Comparison of ENCODE assay signal across 9 cellular contexts in the genomic region with DNA sequence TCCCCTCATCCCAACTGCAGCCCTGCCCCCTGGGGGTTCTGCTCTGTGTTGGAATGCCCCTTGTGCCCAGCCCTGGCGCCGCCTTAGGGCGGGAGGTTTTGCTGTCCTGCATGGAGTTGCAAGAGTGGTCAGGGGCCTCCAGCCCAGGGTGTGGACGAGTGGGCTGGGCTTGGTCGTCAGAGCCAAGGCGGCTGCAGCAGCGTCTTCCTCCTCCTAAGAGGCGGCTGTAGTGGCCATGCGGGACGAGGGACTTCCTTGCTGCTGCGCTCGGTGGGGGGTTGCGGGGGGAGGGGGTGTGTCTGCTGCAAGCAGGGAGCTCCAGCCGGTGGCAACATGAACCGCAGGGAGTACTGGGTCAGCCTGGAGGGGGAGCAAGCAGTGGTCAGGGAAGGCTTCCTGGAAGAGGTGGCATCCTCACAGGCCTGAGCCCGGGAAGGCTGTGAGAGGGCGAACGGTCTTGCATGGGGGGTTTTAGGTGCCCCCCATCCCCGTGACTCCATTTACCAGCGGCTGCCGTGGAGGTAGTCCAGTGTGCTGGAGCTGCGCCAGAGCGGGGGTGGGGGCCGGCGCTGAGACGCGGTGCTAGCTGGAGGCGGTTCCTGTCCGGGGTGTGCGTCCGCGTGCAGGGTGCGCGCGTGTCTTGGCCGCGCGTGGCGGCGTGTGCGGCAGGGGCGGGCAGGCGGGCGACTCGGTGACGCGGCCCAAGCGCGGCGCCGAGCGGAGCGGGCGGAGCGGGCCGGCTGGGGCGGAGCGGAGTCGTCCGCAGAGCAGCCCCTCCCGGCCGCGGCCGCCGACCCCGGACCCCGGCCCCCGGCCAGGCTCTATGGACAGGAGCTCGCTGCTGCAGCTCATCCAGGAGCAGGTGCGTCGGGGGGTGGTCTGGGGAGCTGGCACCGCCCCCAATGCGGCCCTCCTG. TPM values are rescaled to one million over a fixed set of nuclear protein-coding genes. Genes with fewer than 3 reads are reported as not detected.
DNase-seq lines count a peak whose midpoint lies in the region; ATAC-seq and TF ChIP-seq lines count a peak whose summit lies in the region.
"Had no signal": no experiment of that assay in that cellular context is flagged by ENCODE, and none has a peak within 500 bp of the region (broad histone marks: within the 10 kb centered on the region; RNA-seq: fewer than 3 reads in every experiment).

A gene (plus strand): TSS at position 704 of the 916 bp plus-strand sequence. CDS start 120 bp downstream, at position 824.

- H3K27ac ChIP-seq in BLaER1 treated with 17β-estradiol and CSF1 and Interleukin-3, amounts not matched to agents 10 nM and 100 nM = no peak within 1 kb of the TSS
- H3K27ac ChIP-seq in IMR-90 (ENCODE audit: insufficient read depth, low read length) (no peak within 1 kb of the TSS), duodenal mucosa (ENCODE audit: low read depth, low read length) (no peak within 1 kb of the TSS), foreskin keratinocyte (no peak within 1 kb of the TSS)

- H2BK120ac ChIP-seq in IMR-90 (ENCODE audit: low read depth, low read length) = no peak within 1 kb of the TSS

- POLR2A ChIA-PET in IMR-90 (lab: Charles Lee; ENCODE audit: unreplicated experiment) = no interaction called here

- TF ChIP-seq CTCF in IMR-90 (conservative IDR thresholded peaks at IDR 0.05; ENCODE audit: low read depth, low read length) = no peak
- no peak for TF ChIP-seq CTCF in foreskin keratinocyte (conservative IDR thresholded peaks at IDR 0.05)

- intact Hi-C loops in IMR-90 (cut with micrococcal nuclease) = no loop called here

- H3K56ac ChIP-seq in IMR-90 (ENCODE audit: extremely low read depth, insufficient read depth, low read length) = no peak within 1 kb of the TSS

- 0 out of 2 replicates have a peak within 1 kb of the TSS, but pooled peaks have one; percentile 11 for H4K5ac ChIP-seq in IMR-90 (ENCODE audit: low read depth, low read length)

- H2AFZ ChIP-seq in IMR-90 (replicated peaks; ENCODE audit: low read length, poor library complexity) = peak within 1 kb of the TSS; percentile 89

- dilution Hi-C loops in IMR-90 (cut with HindIII; ENCODE audit: low sequenced_read_pairs, unreplicated experiment) = no loop called here

- no peak within 1 kb of the TSS for H4K91ac ChIP-seq in IMR-90 (ENCODE audit: insufficient read depth, low read depth, low read length)

- CTCF ChIA-PET in IMR-90 (lab: Yijun Ruan, JAX) = no interaction called here

- peak within 1 kb of the TSS; percentile 90 for H2AK9ac ChIP-seq in IMR-90 (replicated peaks; ENCODE audit: low read depth, low read length, poor library complexity)

- no peak for TF ChIP-seq POLR2A in IMR-90 (IDR thresholded peaks at IDR 0.05; ENCODE audit: low read depth, low read length)

- peaks cover 34 to 89% (median 72%) of the 10 kb centered on the region in 11 experiments; a peak in 21 of 22 replicates for H4K20me1 ChIP-seq in BLaER1 treated with 17β-estradiol and CSF1 and Interleukin-3, amounts not matched to agents 10 nM and 100 nM
- H4K20me1 ChIP-seq in IMR-90 (ENCODE audit: insufficient read depth, low read length) = peaks cover 16% of the 10 kb centered on the region

- H3K9me1 ChIP-seq in IMR-90 (ENCODE audit: insufficient read depth, low read length) = peaks cover 9% of the 10 kb centered on the region; the same call in 1 of the 2 replicates

- in situ Hi-C loops in IMR-90 (cut with MboI; ENCODE audit: low sequenced_read_pairs) = no loop called here

- no peak within 1 kb of the TSS; the same call in 1 of the 2 replicates for H2AK5ac ChIP-seq in IMR-90 (ENCODE audit: low read depth, low read length)

- no peak within 1 kb of the TSS for H3K23ac ChIP-seq in IMR-90 (ENCODE audit: low read depth, low read length)

- H2BK15ac ChIP-seq in IMR-90 (ENCODE audit: low read depth, low read length) = no peak within 1 kb of the TSS

- no peak within 1 kb of the TSS for H3K18ac ChIP-seq in IMR-90 (ENCODE audit: low read depth, low read length)

- H4K8ac ChIP-seq in IMR-90 (ENCODE audit: low read depth in 2 of 2, low read length in 2 of 2) = no peak within 1 kb of the TSS

- H3K14ac ChIP-seq in IMR-90 (replicated peaks; ENCODE audit: low read depth, low read length) = no peak within 1 kb of the TSS

- peaks cover 40 to 46% (median 43%) of the 10 kb centered on the region in 11 experiments for H3K36me3 ChIP-seq in BLaER1 treated with 17β-estradiol and CSF1 and Interleukin-3, amounts not matched to agents 10 nM and 100 nM
- peaks cover 38% of the 10 kb centered on the region for H3K36me3 ChIP-seq in IMR-90 (ENCODE audit: control insufficient read depth, insufficient read depth, low read length)
- peaks cover 17 to 39% of the 10 kb centered on the region in 2 donors for H3K36me3 ChIP-seq in duodenal mucosa (ENCODE audit: control insufficient read depth in 1 of 2, insufficient read depth in 2 of 2, low read length in 2 of 2)

- peak; percentile 42 for DNase-seq in IMR-90
- peak; percentile 10 for DNase-seq in myocyte (ENCODE audit: low read depth)
- DNase-seq in NCI-H226 = no peak
- no peak for DNase-seq in foreskin keratinocyte
- no peak for DNase-seq in mucosa of gallbladder (ENCODE audit: low spot score)
- DNase-seq in SIG-M5 treated with dmso at 0.1 percent for 504 hours (lab: John Stamatoyannopoulos, UW; ENCODE audit: unreplicated experiment) = no peak

- H3K27me3 ChIP-seq in BLaER1 treated with 17β-estradiol and CSF1 and Interleukin-3, amounts not matched to agents 10 nM and 100 nM = peaks cover 12 to 29% (median 17%) of the 10 kb centered on the region in 11 experiments
- H3K27me3 ChIP-seq in IMR-90 (ENCODE audit: control insufficient read depth, insufficient read depth, low read length) (no peaks in the 10 kb centered on the region), duodenal mucosa (ENCODE audit: control insufficient read depth in 1 of 2, insufficient read depth in 2 of 2, low read length in 2 of 2) (no peaks in the 10 kb centered on the region), foreskin keratinocyte (no peaks in the 10 kb centered on the region)
- H3K27me3 ChIP-seq: body of pancreas had no signal

- H2BK5ac ChIP-seq in IMR-90 (ENCODE audit: low read depth, low read length, poor library complexity, severe bottlenecking) = no peak within 1 kb of the TSS

- H3K9me3 ChIP-seq in BLaER1 treated with 17β-estradiol and CSF1 and Interleukin-3, amounts not matched to agents 10 nM and 100 nM (replicated peaks in 1 of 11) = no peaks in the 10 kb centered on the region
- H3K9me3 ChIP-seq in IMR-90 (ENCODE audit: control insufficient read depth, insufficient read depth, low read length) = no peaks in the 10 kb centered on the region
- no peaks in the 10 kb centered on the region for H3K9me3 ChIP-seq in duodenal mucosa (ENCODE audit: control insufficient read depth in 1 of 2, low read length in 2 of 2)
- H3K9me3 ChIP-seq: body of pancreas had no signal

- H3K4me3 ChIP-seq in BLaER1 treated with 17β-estradiol and CSF1 and Interleukin-3, amounts not matched to agents 10 nM and 100 nM = no peak within 1 kb of the TSS
- peak within 1 kb of the TSS; percentile 50 for H3K4me3 ChIP-seq in IMR-90 (ENCODE audit: insufficient read depth, low read depth, low read length)
- peak within 1 kb of the TSS; percentile 40 to 57 for H3K4me3 ChIP-seq in duodenal mucosa (ENCODE audit: low read depth in 1 of 2, low read length in 2 of 2)
- H3K4me3 ChIP-seq: body of pancreas had no signal

- peak within 1 kb of the TSS in 8 of 11 experiments; percentile 15 to 48 (median 36); a peak in 14 of 22 replicates for H3K4me2 ChIP-seq in BLaER1 treated with 17β-estradiol and CSF1 and Interleukin-3, amounts not matched to agents 10 nM and 100 nM
- H3K4me2 ChIP-seq in IMR-90 (ENCODE audit: low read depth, low read length) = peak within 1 kb of the TSS; percentile 90

- peaks cover 0 to 25% of the 10 kb centered on the region in 2 experiments; a peak in 1 of 4 replicates for H3K79me1 ChIP-seq in IMR-90 (ENCODE audit: low read depth in 1 of 2, low read length in 2 of 2)

- 4% methylated on average over 34 of the region's 73 CpGs; no CpG with 5 or more reads in 1 of the 2 experiments for WGBS in IMR-90 (ENCODE audit: extremely low coverage in 2 of 2, insufficient read length in 1 of 2), 2 experiments

- no peak within 1 kb of the TSS for H2BK20ac ChIP-seq in IMR-90 (ENCODE audit: low read depth, low read length)

- TF ChIP-seq RAD21 in IMR-90 (IDR thresholded peaks at IDR 0.05; ENCODE audit: low read length) = no peak

- peak within 1 kb of the TSS in 2 of 11 experiments; percentile 8 to 17; a peak in 2 of 22 replicates for H3K9ac ChIP-seq in BLaER1 treated with 17β-estradiol and CSF1 and Interleukin-3, amounts not matched to agents 10 nM and 100 nM
- H3K9ac ChIP-seq in IMR-90 (ENCODE audit: low read depth, low read length) (no peak within 1 kb of the TSS), duodenal mucosa (ENCODE audit: low read depth in 1 of 2, low read length in 2 of 2) (peak within 1 kb of the TSS; percentile 43 to 51)

- peak; percentile 5 for ATAC-seq in IMR-90 (ENCODE audit: low read depth)
- ATAC-seq in foreskin keratinocyte = no peak
- ATAC-seq: body of pancreas had no signal

- H3K4me1 ChIP-seq in BLaER1 treated with 17β-estradiol and CSF1 and Interleukin-3, amounts not matched to agents 10 nM and 100 nM = peaks cover 0 to 27% (median 18%) of the 10 kb centered on the region in 10 experiments; a peak in 16 of 20 replicates
- H3K4me1 ChIP-seq in IMR-90 (ENCODE audit: control insufficient read depth, insufficient read depth, low read length) (peaks cover 8% of the 10 kb centered on the region; the same call in 1 of the 2 replicates), duodenal mucosa (ENCODE audit: control insufficient read depth in 1 of 2, insufficient read depth in 2 of 2, low read length in 2 of 2) (peaks cover 15 to 22% of the 10 kb centered on the region in 2 donors), foreskin keratinocyte (peaks cover 6% of the 10 kb centered on the region)

- BruUV-seq in IMR-90 (replicated peaks; lab: Mats Ljungman, UMichigan) = no TSS peak

- 0 out of 2 replicates have a peak within 1 kb of the TSS, but pooled peaks have one; percentile 56 for H3K4ac ChIP-seq in IMR-90 (ENCODE audit: low read depth, low read length)

TF ChIP-seq in IMR-90, 13 proteins besides CTCF, POLR2A, EP300 and RAD21 (continues in another document):
- TF ChIP-seq FOS (IDR thresholded peaks at IDR 0.05; ENCODE audit: low read depth, low read length) = no peak
- TF ChIP-seq MXI1 (IDR thresholded peaks at IDR 0.05; ENCODE audit: borderline replicate concordance, low read depth, low read length) = peak; percentile 54; the same call in 1 of the 2 replicates
- no peak for TF ChIP-seq RFX5 (IDR thresholded peaks at IDR 0.05; ENCODE audit: low read depth, low read length)
- no peak for TF ChIP-seq NFE2L2 (IDR thresholded peaks at IDR 0.05; ENCODE audit: low read depth, low read length)
- TF ChIP-seq BHLHE40 (IDR thresholded peaks at IDR 0.05; ENCODE audit: low read depth, low read length) = 0 out of 2 replicates have a peak, but pooled peaks have one; percentile 28

RNA-seq across cellular contexts. Expression of the gene that starts here (rescaled TPM):
- total RNA-seq in IMR-90 (2012; rRNA removed) = 0.72 and 0.83 TPM in 2 replicates
- polyA plus RNA-seq in IMR-90 (2012; rRNA removed) = 4.1 and 4.8 TPM in 2 replicates
- polyA plus RNA-seq in IMR-90 (2012; cell fraction: cytosol; rRNA removed) = 4.0 and 5.9 TPM in 2 replicates
- polyA plus RNA-seq in IMR-90 (2012; cell fraction: nucleus; rRNA removed; ENCODE audit: low replicate concordance) = 37.4 and 102 TPM in 2 replicates
- 1.5 and 1.6 TPM in 2 replicates for total RNA-seq in myocyte
- polyA plus RNA-seq in myocyte (2012) = 1.5 TPM
- total RNA-seq in foreskin keratinocyte = 1.3 and 2.0 TPM in 2 replicates
- 1.6 and 3.0 TPM in 2 replicates for polyA plus RNA-seq in foreskin keratinocyte
- 5.5 TPM for total RNA-seq in mucosa of gallbladder

Comparison
In these comparisons a context has a peak if more than half of its experiments do, and no peak if none do; other contexts are left out.
1. H3K4me3 ChIP-seq: peak in IMR-90 (single experiment) and duodenal mucosa (2 of 2); none in BLaER1 treated with 17β-estradiol and CSF1 and Interleukin-3, amounts not matched to agents 10 nM and 100 nM (0 of 10).
2. DNase-seq: peak in IMR-90 (single experiment) and myocyte (single experiment); none in NCI-H226 (single experiment), foreskin keratinocyte (0 of 2), mucosa of gallbladder (single experiment) and SIG-M5 treated with dmso at 0.1 percent for 504 hours (single experiment).